8 cellular contexts compared by ENCODE assay signal in genomic region chr6:26312501-26313390, GRCh38.
A peak's percentile ranks its signal among the peaks of the same experiment; 100 is the strongest.
DNase-seq lines count a peak whose midpoint lies in the region; ATAC-seq lines count a peak whose summit lies in the region.

No MANE protein-coding gene starts in this region.

- peak; percentile 92 for DNase-seq in EL
- DNase-seq in NCI-H226: peak; percentile 89
- peak; percentile 84 for DNase-seq in activated CD4-positive, CD25-positive, alpha-beta regulatory T cell treated with anti-CD3 and anti-CD28 coated beads, Interleukin-2, amount 50 U/mL, for 72 hours
- DNase-seq in cerebellar nuclear complex (lab: John Stamatoyannopoulos, UW): peak; percentile 15 to 50
- peak; percentile 84 for DNase-seq in left kidney (ENCODE audit: low read depth, low spot score)
- DNase-seq in stimulated activated CD4-positive, alpha-beta T cell treated with anti-CD3 and anti-CD28 coated beads, Interleukin-1b, Interleukin-23, amount 100 ng/mL, for 4 hours (ENCODE audit: low read depth in 2 of 2): peak; percentile 70 to 92

- ATAC-seq in HG02870 (IDR thresholded peaks at IDR 0.05; ENCODE audit: unreplicated experiment) (peak; percentile 52), HG03469 (IDR thresholded peaks at IDR 0.05; ENCODE audit: unreplicated experiment) (no peak)

Comparison
In these comparisons a context has a peak if more than half of its experiments do, and no peak if none do; other contexts are left out.
1. DNase-seq: peak in every context shown above with its lines; median percentile 92 in EL; 89 in NCI-H226; 84 in activated CD4-positive, CD25-positive, alpha-beta regulatory T cell treated with anti-CD3 and anti-CD28 coated beads, Interleukin-2, amount 50 U/mL, for 72 hours; 84 in left kidney; 81 in stimulated activated CD4-positive, alpha-beta T cell treated with anti-CD3 and anti-CD28 coated beads, Interleukin-1b, Interleukin-23, amount 100 ng/mL, for 4 hours; 32 in cerebellar nuclear complex.